ENCODE assay signal across 2 cellular contexts in genomic region chr11:44065161-44065571, GRCh38.
TF ChIP-seq lines count a peak whose summit lies in the region.

No MANE protein-coding gene starts in this region.

TF ChIP-seq in endothelial cell of umbilical vein, 7 proteins besides CTCF, POLR2A, EP300 and RAD21 (continued from another document):
- no peak for TF ChIP-seq MYC (IDR thresholded peaks at IDR 0.05; ENCODE audit: low read depth, low read length)
- no peak for TF ChIP-seq GATA2 (IDR thresholded peaks at IDR 0.05; ENCODE audit: insufficient read depth, insufficient read length, low read depth, low read length)
TF ChIP-seq in endothelial cell of umbilical vein: peak in this region for 0.

TF ChIP-seq in HEK293T, 16 proteins besides CTCF, POLR2A, EP300 and RAD21 (continued from another document):
- TF ChIP-seq PKNOX1 (IDR thresholded peaks at IDR 0.05): no peak
- TF ChIP-seq TARDBP (IDR thresholded peaks at IDR 0.05): no peak
- TF ChIP-seq ZNF384 (IDR thresholded peaks at IDR 0.05): no peak
- no peak for TF ChIP-seq CTBP1 (IDR thresholded peaks at IDR 0.05; ENCODE audit: borderline replicate concordance)
- no peak for TF ChIP-seq FOXA1 (IDR thresholded peaks at IDR 0.05)
- no peak for TF ChIP-seq FOXM1 (IDR thresholded peaks at IDR 0.05; ENCODE audit: borderline replicate concordance)
- TF ChIP-seq BHLHE40 (IDR thresholded peaks at IDR 0.05; ENCODE audit: borderline replicate concordance): no peak
TF ChIP-seq in HEK293T: peak in this region for 0.
